ENCODE assay signal across 14 cellular contexts in the genomic region with DNA sequence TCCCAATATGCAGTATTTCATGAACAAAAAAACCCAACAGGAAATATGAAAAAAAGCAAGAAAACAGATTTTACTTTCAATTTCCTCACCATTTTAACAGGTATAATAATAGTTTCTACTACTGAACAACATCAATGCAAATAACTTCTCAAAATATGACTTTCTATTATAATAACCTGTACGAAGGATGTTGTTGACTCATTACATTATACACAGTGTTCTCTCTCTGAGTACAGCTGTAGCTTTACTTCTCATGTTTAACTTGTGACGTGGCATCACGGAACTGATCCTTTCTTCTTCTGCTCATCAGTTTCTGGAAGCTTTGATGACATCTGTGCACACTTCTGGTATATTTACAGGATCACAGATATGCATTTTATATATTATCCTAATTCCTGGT. TPM values are rescaled to one million over a fixed set of nuclear protein-coding genes. Genes with fewer than 3 reads are reported as not detected.
A peak's percentile ranks its signal among the peaks of the same experiment; 100 is the strongest.
DNase-seq lines count a peak whose midpoint lies in the region; ATAC-seq and TF ChIP-seq lines count a peak whose summit lies in the region.
"Had no signal": no experiment of that assay in that cellular context is flagged by ENCODE, and none has a peak within 500 bp of the region (broad histone marks: within the 10 kb centered on the region; RNA-seq: fewer than 3 reads in every experiment).

No MANE protein-coding gene starts in this region.

- H3K27ac ChIP-seq in heart left ventricle = no peak overlapping the region
- H3K27ac ChIP-seq in foreskin keratinocyte = no peak overlapping the region
- H3K27ac ChIP-seq: C4-2B, GM23248 had no signal

- TF ChIP-seq POLR2A in heart left ventricle (IDR thresholded peaks at IDR 0.05) = no peak

- peaks cover 22% of the 10 kb centered on the region for H3K36me3 ChIP-seq in GM06990 (ENCODE audit: control insufficient read depth, insufficient read depth, low read length)
- peaks cover 0 to 100% (median 95%) of the 10 kb centered on the region in 9 donors for H3K36me3 ChIP-seq in heart left ventricle

- ATAC-seq in GM19043 (IDR thresholded peaks at IDR 0.05; ENCODE audit: low read depth, unreplicated experiment) = peak; percentile 98
- peak; percentile 87 for ATAC-seq in HG02642 (IDR thresholded peaks at IDR 0.05; ENCODE audit: poor library complexity, unreplicated experiment)
- ATAC-seq in HG03469 (IDR thresholded peaks at IDR 0.05; ENCODE audit: unreplicated experiment) = peak; percentile 92
- no peak for ATAC-seq in heart left ventricle
- no peak for ATAC-seq in foreskin keratinocyte
- ATAC-seq: naive thymus-derived CD8-positive, alpha-beta T cell had no signal

- TF ChIP-seq CTCF in GM06990 (IDR thresholded peaks at IDR 0.05; ENCODE audit: insufficient read depth, low read length, poor library complexity, severe bottlenecking) (no peak), progenitor cell of endocrine pancreas (IDR thresholded peaks at IDR 0.05; ENCODE audit: unreplicated experiment) (no peak), heart left ventricle (IDR thresholded peaks at IDR 0.05) (no peak), foreskin keratinocyte (conservative IDR thresholded peaks at IDR 0.05) (no peak)

- no peaks in the 10 kb centered on the region for H3K4me1 Mint-ChIP-seq in progenitor cell of endocrine pancreas (ENCODE audit: low read depth)

- H3K27me3 ChIP-seq in GM06990 (replicated peaks; ENCODE audit: control insufficient read depth, insufficient read depth, low read length) = no peaks in the 10 kb centered on the region
- no peaks in the 10 kb centered on the region for H3K27me3 ChIP-seq in heart left ventricle
- H3K27me3 ChIP-seq in foreskin keratinocyte = no peaks in the 10 kb centered on the region

- no peak overlapping the region for H3K4me3 ChIP-seq in GM06990 (replicated peaks; ENCODE audit: low read depth, low read length)
- H3K4me3 ChIP-seq in heart left ventricle = no peak overlapping the region
- H3K4me3 ChIP-seq: GM23248 had no signal

- H3K36me3 Mint-ChIP-seq in progenitor cell of endocrine pancreas (ENCODE audit: insufficient read depth) = peaks cover 14% of the 10 kb centered on the region

- no peak overlapping the region for H3K4me3 Mint-ChIP-seq in progenitor cell of endocrine pancreas (ENCODE audit: low read depth)
- H3K4me3 Mint-ChIP-seq: naive thymus-derived CD8-positive, alpha-beta T cell had no signal

- no peaks in the 10 kb centered on the region for H3K9me3 ChIP-seq in heart left ventricle

- 96 to 98% (median 97%) methylated on average over 3 of the region's 3 CpGs for WGBS in heart left ventricle, 4 donors

- H3K27ac Mint-ChIP-seq in progenitor cell of endocrine pancreas = no peak overlapping the region

- H3K4me1 ChIP-seq in heart left ventricle = no peaks in the 10 kb centered on the region
- H3K4me1 ChIP-seq in foreskin keratinocyte = no peaks in the 10 kb centered on the region

- no peaks in the 10 kb centered on the region for H3K27me3 Mint-ChIP-seq in progenitor cell of endocrine pancreas
- H3K27me3 Mint-ChIP-seq: naive thymus-derived CD8-positive, alpha-beta T cell had no signal

- peak; percentile 71 for DNase-seq in GM06990 (ENCODE audit: extremely low read depth, insufficient read length)
- DNase-seq in progenitor cell of endocrine pancreas (ENCODE audit: low spot score, unreplicated experiment) = no peak
- no peak for DNase-seq in glomerular visceral epithelial cell (ENCODE audit: extremely low spot score)
- DNase-seq in heart left ventricle = no peak
- DNase-seq in foreskin keratinocyte = no peak
- DNase-seq: effector CD4-positive, alpha-beta T cell; GM23248; naive thymus-derived CD8-positive, alpha-beta T cell; stimulated activated CD4-positive, alpha-beta T cell treated with anti-CD3 and anti-CD28 coated beads, Interleukin-4, amount 100 ng/mL, for 1 hour had no signal

- H3K9me3 Mint-ChIP-seq in progenitor cell of endocrine pancreas (ENCODE audit: low read depth) = no peaks in the 10 kb centered on the region
- H3K9me3 Mint-ChIP-seq: activated naive CD4-positive, alpha-beta T cell treated with anti-CD3 and anti-CD28 coated beads, Interleukin-2, amount 50 U/mL, for 72 hours; naive thymus-derived CD8-positive, alpha-beta T cell had no signal

- intact Hi-C loops in heart left ventricle (cut with DNase I) = no loop called here

RNA-seq across cellular contexts. Expression of gene FAM228A, which starts 40.0 kb away (rescaled TPM):
- total RNA-seq in progenitor cell of endocrine pancreas (0.31 and 0.80 TPM in 2 replicates), heart left ventricle (1 to 10 TPM in 2 of 9 donors, under 1 TPM in 4, not detected in 3; 0.19 to 1.9 (median 0.84) TPM), foreskin keratinocyte (0.65 and 0.71 TPM in 2 replicates)
- polyA plus RNA-seq in heart left ventricle (under 1 TPM; 0.29 to 0.50 TPM), foreskin keratinocyte (0.67 and 0.73 TPM in 2 replicates)
- polyA plus RNA-seq: GM23248 had no signal

Comparison
In these comparisons a context has a peak if more than half of its experiments do, and no peak if none do; other contexts are left out.
1. ATAC-seq: peak in GM19043 (single experiment), HG02642 (single experiment) and HG03469 (single experiment); none in heart left ventricle (0 of 4) and foreskin keratinocyte (single experiment).